11 cellular contexts compared by ENCODE assay signal in the genomic region with DNA sequence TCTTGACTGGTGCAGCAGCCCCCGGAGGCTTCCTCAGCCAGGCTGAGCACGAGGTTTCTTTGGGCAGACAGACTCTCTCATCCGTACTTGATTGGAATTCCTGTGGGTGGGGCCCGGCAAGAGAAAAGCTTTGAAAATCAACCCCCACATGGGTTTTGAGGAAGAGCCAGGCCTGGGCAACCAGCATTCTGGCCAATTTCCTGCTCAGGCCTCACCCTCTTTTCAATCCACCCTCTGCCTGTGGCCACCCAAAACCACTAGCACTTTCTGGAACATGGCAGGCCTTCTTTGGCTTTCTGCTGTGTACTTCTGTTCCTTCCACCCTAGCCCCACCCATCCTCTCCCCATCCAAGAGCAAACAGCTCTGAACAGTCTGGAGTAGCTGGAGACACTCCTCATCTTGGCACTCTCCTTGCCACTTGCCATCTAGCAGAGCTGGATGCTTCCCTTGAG. TPM values are rescaled to one million over a fixed set of nuclear protein-coding genes. Genes with fewer than 3 reads are reported as not detected.
DNase-seq lines count a peak whose midpoint lies in the region; ATAC-seq and TF ChIP-seq lines count a peak whose summit lies in the region.
"Had no signal": no experiment of that assay in that cellular context is flagged by ENCODE, and none has a peak within 500 bp of the region (broad histone marks: within the 10 kb centered on the region; RNA-seq: fewer than 3 reads in every experiment).

No MANE protein-coding gene starts in this region.

- H3K27me3 ChIP-seq in layer of hippocampus (ENCODE audit: control insufficient read depth, insufficient read depth, low read length) (no peaks in the 10 kb centered on the region), testis (no peaks in the 10 kb centered on the region)

- no peak for ATAC-seq in HG02642 (IDR thresholded peaks at IDR 0.05; ENCODE audit: poor library complexity, unreplicated experiment)

- DNase-seq in KBM-7 (peak; percentile 52), astrocyte of the hippocampus (ENCODE audit: low read depth, low spot score) (peak; percentile 88), testis (peak; percentile 51), NCI-H2171 treated with DMSO at 0.1 percent for 48 hours (lab: John Stamatoyannopoulos, UW) (no peak)
- DNase-seq in central memory CD4-positive, alpha-beta T cell, result no peak
- DNase-seq: activated T-cell treated with anti-CD3 and anti-CD28 coated beads, Interleukin-2, amount 50 U/mL, for 1 hour; DMS79 treated with DMSO at 0.1 percent for 48 hours; NCI-H1930; uterus had no signal

- H3K9me3 ChIP-seq in testis, result no peaks in the 10 kb centered on the region
- H3K9me3 ChIP-seq: uterus had no signal

- no peaks in the 10 kb centered on the region for H3K36me3 ChIP-seq in testis (ENCODE audit: low read depth, missing control alignments)
- H3K36me3 ChIP-seq: uterus had no signal

- TF ChIP-seq POLR2A in testis (IDR thresholded peaks at IDR 0.05), result no peak

- H3K27ac ChIP-seq in layer of hippocampus (ENCODE audit: low read depth, low read length) (peak overlapping the region; percentile 62), testis (peak overlapping the region; percentile 51 to 66)

- H3K4me1 ChIP-seq in testis, result peaks cover 20% of the 10 kb centered on the region
- H3K4me1 ChIP-seq: uterus had no signal

- in situ Hi-C loops in KBM-7 (cut with MboI; ENCODE audit: low pct_unique_long_range_greater_than_20kb, low sequenced_read_pairs), result no loop called here

- H3K4me3 ChIP-seq in testis, result no peak overlapping the region
- H3K4me3 ChIP-seq: uterus had no signal

- TF ChIP-seq CTCF in testis (IDR thresholded peaks at IDR 0.05), result no peak

- intact Hi-C loops in testis (cut with DNase I; ENCODE audit: low total_unique reads), result no loop called here

- 35 to 38% methylated on average over 4 of the region's 4 CpGs for WGBS in testis, 2 donors

RNA-seq across cellular contexts. Expression of a gene that starts 5.9 kb away (rescaled TPM):
- total RNA-seq in testis, result 10 to 100 TPM; 40.0 to 47.6 TPM
- 9.3 TPM for polyA plus RNA-seq in testis (ENCODE audit: insufficient read depth, low read depth, low replicate concordance)

Comparison
In these comparisons a context has a peak if more than half of its experiments do, and no peak if none do; other contexts are left out.
1. DNase-seq: peak in KBM-7 (single experiment), astrocyte of the hippocampus (single experiment) and testis (single experiment); none in NCI-H2171 treated with DMSO at 0.1 percent for 48 hours (single experiment) and central memory CD4-positive, alpha-beta T cell (single experiment).